In genomic region chr4:48190839-48191238, GRCh38 we compare ENCODE assay signal across 19 cellular contexts. TPM values are rescaled to one million over a fixed set of nuclear protein-coding genes. Genes with fewer than 3 reads are reported as not detected.
DNase-seq lines count a peak whose midpoint lies in the region; ATAC-seq and TF ChIP-seq lines count a peak whose summit lies in the region.
"Had no signal": no experiment of that assay in that cellular context is flagged by ENCODE, and none has a peak within 500 bp of the region (broad histone marks: within the 10 kb centered on the region; RNA-seq: fewer than 3 reads in every experiment).

No MANE protein-coding gene starts in this region.

- H4K20me1 ChIP-seq in DOHH2 (ENCODE audit: control insufficient read depth, insufficient read depth, low read depth, low read length): no peaks in the 10 kb centered on the region

- H3K79me2 ChIP-seq in DOHH2 (ENCODE audit: control insufficient read depth, low read length): peaks cover 80% of the 10 kb centered on the region
- H3K79me2 ChIP-seq: parathyroid adenoma had no signal

- no peak for TF ChIP-seq POLR2A in Peyer's patch (IDR thresholded peaks at IDR 0.05)

- peaks cover 11% of the 10 kb centered on the region for H3K36me3 ChIP-seq in DOHH2 (ENCODE audit: control insufficient read depth, low read length)
- no peaks in the 10 kb centered on the region for H3K36me3 ChIP-seq in Peyer's patch
- H3K36me3 ChIP-seq: ascending aorta, esophagus muscularis mucosa, suprapubic skin had no signal

- H3K9me2 ChIP-seq in DOHH2 (replicated peaks; ENCODE audit: control insufficient read depth, low read length): no peaks in the 10 kb centered on the region

- peak overlapping the region; percentile 84 for H3K4me2 ChIP-seq in DOHH2 (ENCODE audit: low read length)
- H3K4me2 ChIP-seq: A549 had no signal

- TF ChIP-seq CTCF in DOHH2 (IDR thresholded peaks at IDR 0.05; ENCODE audit: low read depth, low read length, poor library complexity, severe bottlenecking) (no peak), Peyer's patch (IDR thresholded peaks at IDR 0.05) (no peak), progenitor cell of endocrine pancreas (IDR thresholded peaks at IDR 0.05; ENCODE audit: unreplicated experiment) (no peak)

- no peaks in the 10 kb centered on the region for H3K27me3 Mint-ChIP-seq in progenitor cell of endocrine pancreas

- H3F3A ChIP-seq in DOHH2 (ENCODE audit: control insufficient read depth, insufficient read depth): peaks cover 4% of the 10 kb centered on the region; the same call in 1 of the 2 replicates

- H3K9me3 Mint-ChIP-seq in progenitor cell of endocrine pancreas (ENCODE audit: low read depth): no peaks in the 10 kb centered on the region

- peaks cover 10% of the 10 kb centered on the region for H3K4me1 Mint-ChIP-seq in progenitor cell of endocrine pancreas (ENCODE audit: low read depth)

- no peak for DNase-seq in stimulated activated CD4-positive, alpha-beta T cell treated with anti-CD3 and anti-CD28 coated beads, Interleukin-2, amount 100 ng/mL, for 48 hours
- DNase-seq in Peyer's patch: no peak
- DNase-seq in progenitor cell of endocrine pancreas (ENCODE audit: low spot score, unreplicated experiment): no peak
- no peak for DNase-seq in T1000 (lab: John Stamatoyannopoulos, UW)
- DNase-seq: activated gamma-delta T cell, head of caudate nucleus, kidney, mucosa of descending colon had no signal

- no peak overlapping the region for H3K4me3 Mint-ChIP-seq in progenitor cell of endocrine pancreas (ENCODE audit: low read depth)

- H3K27ac Mint-ChIP-seq in progenitor cell of endocrine pancreas: no peak overlapping the region

- no peaks in the 10 kb centered on the region for H3K36me3 Mint-ChIP-seq in progenitor cell of endocrine pancreas (ENCODE audit: insufficient read depth)

- no peaks in the 10 kb centered on the region for H3K9me3 ChIP-seq in DOHH2 (ENCODE audit: control insufficient read depth, insufficient read depth, low read length)
- no peaks in the 10 kb centered on the region for H3K9me3 ChIP-seq in Peyer's patch
- H3K9me3 ChIP-seq: A549, ascending aorta, esophagus muscularis mucosa, mucosa of descending colon, suprapubic skin had no signal

- peak overlapping the region; percentile 38 for H3K4me3 ChIP-seq in DOHH2 (ENCODE audit: low read length)
- H3K4me3 ChIP-seq in Peyer's patch: no peak overlapping the region
- H3K4me3 ChIP-seq: A549, ascending aorta, coronary artery, esophagus muscularis mucosa, mucosa of descending colon, suprapubic skin had no signal

- H3K27me3 ChIP-seq in DOHH2 (ENCODE audit: control insufficient read depth, low read length) (no peaks in the 10 kb centered on the region), Peyer's patch (no peaks in the 10 kb centered on the region)
- H3K27me3 ChIP-seq: ascending aorta, esophagus muscularis mucosa, suprapubic skin had no signal

- ATAC-seq in GM19023 (IDR thresholded peaks at IDR 0.05; ENCODE audit: unreplicated experiment) (peak; percentile 47), HG02623 (IDR thresholded peaks at IDR 0.05; ENCODE audit: unreplicated experiment) (peak; percentile 53), HG03354 (IDR thresholded peaks at IDR 0.05; ENCODE audit: poor library complexity, severe bottlenecking, unreplicated experiment) (peak; percentile 57)
- ATAC-seq: A549, mucosa of descending colon had no signal

- H3K27ac ChIP-seq in DOHH2 (ENCODE audit: low read depth, low read length) (peak overlapping the region; percentile 29), Peyer's patch (no peak overlapping the region)
- H3K27ac ChIP-seq: A549, ascending aorta, coronary artery, esophagus muscularis mucosa, parathyroid adenoma, suprapubic skin had no signal

- H3K4me1 ChIP-seq in DOHH2 (ENCODE audit: control insufficient read depth, low read length) (peaks cover 67% of the 10 kb centered on the region), Peyer's patch (peaks cover 0 to 10% (median 0%) of the 10 kb centered on the region in 4 donors)
- H3K4me1 ChIP-seq: A549, ascending aorta, parathyroid adenoma had no signal

RNA-seq across cellular contexts. Expression of gene TXK, which starts 56.8 kb away (rescaled TPM):
- total RNA-seq in Peyer's patch (10 to 100 TPM in 2 of 4 donors, 1 to 10 TPM in 2; 3.9 to 33.0 (median 9.5) TPM), progenitor cell of endocrine pancreas (1.3 and 3.0 TPM in 2 replicates)
- total RNA-seq: ascending aorta, SK-MEL-5 had no signal
